ENCODE assay signal across 9 cellular contexts in the genomic region with DNA sequence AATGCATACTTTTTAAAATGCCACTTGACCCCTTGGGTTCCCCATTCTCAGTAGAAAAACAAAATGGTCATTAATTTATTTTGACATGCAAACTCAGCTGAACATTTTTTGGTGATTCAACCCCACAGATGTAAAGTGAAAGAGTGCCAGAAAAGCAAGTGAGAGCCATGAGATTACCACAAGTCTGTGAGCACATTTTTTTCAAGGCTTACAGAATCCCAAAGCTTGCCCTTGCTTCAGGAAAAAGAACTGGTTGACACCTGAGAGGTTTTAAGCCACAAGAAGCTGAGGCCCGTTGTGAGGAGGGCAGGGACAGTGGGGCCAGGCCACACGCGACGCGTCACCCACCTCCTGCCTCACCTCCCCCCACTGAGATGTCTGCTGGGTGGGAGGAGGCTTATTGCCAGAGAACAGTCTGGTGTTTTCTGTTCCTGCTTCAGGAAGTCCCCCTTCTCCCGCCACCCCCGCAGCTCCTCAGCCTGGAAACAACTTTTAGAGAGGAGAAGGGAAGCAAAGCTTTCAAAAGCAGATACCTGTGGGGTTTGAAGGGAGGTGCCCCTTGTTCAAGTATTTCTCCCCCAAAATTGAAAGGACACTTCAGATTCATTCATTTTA.
DNase-seq lines count a peak whose midpoint lies in the region; ATAC-seq and TF ChIP-seq lines count a peak whose summit lies in the region.
"Had no signal": no experiment of that assay in that cellular context is flagged by ENCODE, and none has a peak within 500 bp of the region (broad histone marks: within the 10 kb centered on the region; RNA-seq: fewer than 3 reads in every experiment).

No MANE protein-coding gene starts in this region.

- H3K36me3 Mint-ChIP-seq in activated naive CD8-positive, alpha-beta T cell treated with anti-CD3 and anti-CD28 coated beads, Interleukin-2, amount 10 ng/mL, durations not matched to agents 7 days and 5 days, result no peaks in the 10 kb centered on the region

- peaks cover 8% of the 10 kb centered on the region for H3K4me1 Mint-ChIP-seq in activated naive CD8-positive, alpha-beta T cell treated with anti-CD3 and anti-CD28 coated beads, Interleukin-2, amount 10 ng/mL, durations not matched to agents 7 days and 5 days
- peaks cover 14% of the 10 kb centered on the region for H3K4me1 Mint-ChIP-seq in stimulated activated naive CD8-positive, alpha-beta T cell treated with anti-CD3 and anti-CD28 coated beads, Interleukin-15, amount 100 ng/mL, for 72 hours

- no peaks in the 10 kb centered on the region for H3K36me3 ChIP-seq in hepatocyte (replicated peaks; ENCODE audit: insufficient read depth, low read depth)

- DNase-seq in AG20443 (ENCODE audit: low spot score) (peak; percentile 70), hepatocyte (ENCODE audit: low spot score) (peak; percentile 55), COLO668 (lab: John Stamatoyannopoulos, UW; ENCODE audit: unreplicated experiment) (no peak)
- DNase-seq in activated naive CD8-positive, alpha-beta T cell treated with anti-CD3 and anti-CD28 coated beads, Interleukin-2, amount 10 ng/mL, durations not matched to agents 7 days and 5 days, result peak; percentile 35
- peak; percentile 16 to 43 for DNase-seq in stimulated activated naive CD8-positive, alpha-beta T cell treated with anti-CD3 and anti-CD28 coated beads, Interleukin-15, amount 100 ng/mL, for 72 hours
- DNase-seq in effector CD4-positive, alpha-beta T cell, result no peak

- H3K27ac ChIP-seq in hepatocyte, result peak overlapping the region; percentile 93
- H3K27ac ChIP-seq: parathyroid adenoma had no signal

- no peaks in the 10 kb centered on the region for H3K9me3 ChIP-seq in hepatocyte (ENCODE audit: low read depth)

- no peak overlapping the region for H2AFZ ChIP-seq in hepatocyte
- H2AFZ ChIP-seq: parathyroid adenoma had no signal

- 37% methylated on average over 7 of the region's 7 CpGs for WGBS in hepatocyte (ENCODE audit: low lambda C conversion rate, missing lambda C conversion rate)

- H3K4me2 ChIP-seq in hepatocyte, result peak overlapping the region; percentile 12

- no peak overlapping the region for H3K4me3 Mint-ChIP-seq in activated naive CD8-positive, alpha-beta T cell treated with anti-CD3 and anti-CD28 coated beads, Interleukin-2, amount 10 ng/mL, durations not matched to agents 7 days and 5 days
- peak overlapping the region; percentile 8 to 63 for H3K4me3 Mint-ChIP-seq in stimulated activated naive CD8-positive, alpha-beta T cell treated with anti-CD3 and anti-CD28 coated beads, Interleukin-15, amount 100 ng/mL, for 72 hours

- H3K27ac Mint-ChIP-seq in activated naive CD8-positive, alpha-beta T cell treated with anti-CD3 and anti-CD28 coated beads, Interleukin-2, amount 10 ng/mL, durations not matched to agents 7 days and 5 days, result no peak overlapping the region
- no peak overlapping the region for H3K27ac Mint-ChIP-seq in stimulated activated naive CD8-positive, alpha-beta T cell treated with anti-CD3 and anti-CD28 coated beads, Interleukin-15, amount 100 ng/mL, for 72 hours

- H3K79me2 ChIP-seq in hepatocyte, result no peaks in the 10 kb centered on the region
- H3K79me2 ChIP-seq: parathyroid adenoma had no signal

- H3K9me3 Mint-ChIP-seq in activated naive CD8-positive, alpha-beta T cell treated with anti-CD3 and anti-CD28 coated beads, Interleukin-2, amount 10 ng/mL, durations not matched to agents 7 days and 5 days, result no peaks in the 10 kb centered on the region
- H3K9me3 Mint-ChIP-seq in stimulated activated naive CD8-positive, alpha-beta T cell treated with anti-CD3 and anti-CD28 coated beads, Interleukin-15, amount 100 ng/mL, for 72 hours, result no peaks in the 10 kb centered on the region

- H3K4me1 ChIP-seq in hepatocyte (ENCODE audit: insufficient read depth), result peaks cover 12% of the 10 kb centered on the region
- H3K4me1 ChIP-seq: parathyroid adenoma had no signal

- H3K27me3 ChIP-seq in hepatocyte, result no peaks in the 10 kb centered on the region

- H3K27me3 Mint-ChIP-seq in activated naive CD8-positive, alpha-beta T cell treated with anti-CD3 and anti-CD28 coated beads, Interleukin-2, amount 10 ng/mL, durations not matched to agents 7 days and 5 days, result peaks cover 12% of the 10 kb centered on the region
- no peaks in the 10 kb centered on the region for H3K27me3 Mint-ChIP-seq in stimulated activated naive CD8-positive, alpha-beta T cell treated with anti-CD3 and anti-CD28 coated beads, Interleukin-15, amount 100 ng/mL, for 72 hours

- ATAC-seq in GM19372 (IDR thresholded peaks at IDR 0.05; ENCODE audit: low read depth, unreplicated experiment), result peak; percentile 53
- ATAC-seq in HG03378 (IDR thresholded peaks at IDR 0.05; ENCODE audit: unreplicated experiment), result peak; percentile 31
- peak; percentile 45 for ATAC-seq in activated naive CD8-positive, alpha-beta T cell treated with anti-CD3 and anti-CD28 coated beads, Interleukin-2, amount 10 ng/mL, durations not matched to agents 7 days and 5 days (ENCODE audit: low read depth)
- peak; percentile 86 for ATAC-seq in stimulated activated naive CD8-positive, alpha-beta T cell treated with anti-CD3 and anti-CD28 coated beads, Interleukin-15, amount 100 ng/mL, for 72 hours

- H3K4me3 ChIP-seq in hepatocyte, result no peak overlapping the region

- POLR2A ChIA-PET in activated naive CD8-positive, alpha-beta T cell treated with anti-CD3 and anti-CD28 coated beads, Interleukin-2, amount 10 ng/mL, durations not matched to agents 7 days and 5 days (lab: Charles Lee), result interaction anchor here (0.6 kb wide), 1 partner anchor 71 kb away, joined by 4 read pairs; no protein-coding TSS in a partner anchor

- H4K20me1 ChIP-seq in hepatocyte (ENCODE audit: insufficient read depth, poor library complexity, severe bottlenecking), result no peaks in the 10 kb centered on the region

- H3K9me2 ChIP-seq in hepatocyte (replicated peaks; ENCODE audit: insufficient read depth), result no peaks in the 10 kb centered on the region

- TF ChIP-seq CTCF in hepatocyte (IDR thresholded peaks at IDR 0.05; ENCODE audit: poor library complexity), result no peak

Comparison
In these comparisons a context has a peak if more than half of its experiments do, and no peak if none do; other contexts are left out.
1. DNase-seq: peak in AG20443 (single experiment), activated naive CD8-positive, alpha-beta T cell treated with anti-CD3 and anti-CD28 coated beads, Interleukin-2, amount 10 ng/mL, durations not matched to agents 7 days and 5 days (single experiment), hepatocyte (single experiment) and stimulated activated naive CD8-positive, alpha-beta T cell treated with anti-CD3 and anti-CD28 coated beads, Interleukin-15, amount 100 ng/mL, for 72 hours (2 of 2); none in COLO668 (single experiment) and effector CD4-positive, alpha-beta T cell (single experiment).
2. ATAC-seq: peak in every context shown above with its lines; median percentile 86 in stimulated activated naive CD8-positive, alpha-beta T cell treated with anti-CD3 and anti-CD28 coated beads, Interleukin-15, amount 100 ng/mL, for 72 hours; 53 in GM19372; 45 in activated naive CD8-positive, alpha-beta T cell treated with anti-CD3 and anti-CD28 coated beads, Interleukin-2, amount 10 ng/mL, durations not matched to agents 7 days and 5 days; 31 in HG03378.